ENCODE assay signal across 10 cellular contexts in the genomic region with DNA sequence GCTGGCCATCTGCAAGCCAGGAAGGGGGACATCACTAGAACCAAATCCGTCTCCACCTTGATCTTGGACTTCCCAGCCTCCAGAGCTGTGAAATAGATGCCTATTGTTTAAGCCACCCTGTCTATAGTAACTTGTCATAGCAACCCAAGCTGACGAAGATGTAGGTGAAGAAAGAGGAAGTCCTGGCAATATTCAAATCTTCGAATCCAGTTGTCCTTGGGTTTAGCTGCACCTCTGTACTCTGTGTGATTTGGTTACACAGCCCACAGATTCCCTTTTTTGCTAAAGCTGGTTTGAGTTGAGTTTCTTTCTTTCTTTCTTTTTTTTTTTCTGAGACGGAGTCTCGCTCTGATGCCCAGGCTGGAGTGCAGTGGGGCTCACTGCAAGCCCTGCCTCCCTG.
DNase-seq lines count a peak whose midpoint lies in the region; ATAC-seq and TF ChIP-seq lines count a peak whose summit lies in the region.
"Had no signal": no experiment of that assay in that cellular context is flagged by ENCODE, and none has a peak within 500 bp of the region (broad histone marks: within the 10 kb centered on the region; RNA-seq: fewer than 3 reads in every experiment).

No MANE protein-coding gene starts in this region.

- CTCF ChIA-PET in activated naive CD4-positive, alpha-beta T cell treated with anti-CD3 and anti-CD28 coated beads, Interleukin-2, amount 10 ng/mL, durations not matched to agents 7 days and 5 days (lab: Charles Lee): interaction anchor here (1.3 to 2.5 kb wide), 4 partner anchors 17 to 276 kb away, joined by 3 to 12 read pairs (median 10); a partner anchor contains a TSS
- CTCF ChIA-PET in CD4-positive, alpha-beta memory T cell (lab: Charles Lee; ENCODE audit: partially characterized antibody): interaction anchor here (1.5 to 5.4 kb wide), 3 partner anchors 12 to 274 kb away, joined by 3 to 25 read pairs (median 13); no protein-coding TSS in a partner anchor

- no peak overlapping the region for H3K27ac ChIP-seq in CD4-positive, alpha-beta memory T cell (ENCODE audit: low read depth, low read length)
- H3K27ac ChIP-seq: A549, esophagus muscularis mucosa had no signal

- peak overlapping the region; percentile 25 for H3K27ac Mint-ChIP-seq in activated naive CD4-positive, alpha-beta T cell treated with anti-CD3 and anti-CD28 coated beads, Interleukin-2, amount 10 ng/mL, durations not matched to agents 7 days and 5 days
- H3K27ac Mint-ChIP-seq in stimulated activated naive B cell treated with anti-CD40 and anti-IgM and Interleukin-4, amounts not matched to agents 10 μg/mL and 1 μg/mL and 100 μg/mL, for 72 hours: peak overlapping the region; percentile 71
- peak overlapping the region in 1 of 7 donors; percentile 43 for H3K27ac Mint-ChIP-seq in CD4-positive, alpha-beta memory T cell
- H3K27ac Mint-ChIP-seq in T-helper 2 cell treated with Interferon-gamma antibody and Interleukin-4, amounts not matched to agents 5 μg/mL and 100 μg/mL, for 36 hours: no peak overlapping the region

- no peak for DNase-seq in activated naive CD4-positive, alpha-beta T cell treated with anti-CD3 and anti-CD28 coated beads, Interleukin-2, amount 10 ng/mL, durations not matched to agents 7 days and 5 days
- DNase-seq in activated naive CD4-positive, alpha-beta T cell treated with anti-CD3 and anti-CD28 coated beads, Interleukin-2, amount 50 U/mL, for 16 hours: no peak
- DNase-seq in NB4 (ENCODE audit: low read depth): peak; percentile 86
- DNase-seq in stimulated activated naive B cell treated with anti-CD40 and anti-IgM and Interleukin-4, amounts not matched to agents 10 μg/mL and 1 μg/mL and 100 μg/mL, for 72 hours: peak; percentile 65
- DNase-seq in CD4-positive, alpha-beta memory T cell: no peak
- DNase-seq in T-helper 2 cell treated with Interferon-gamma antibody and Interleukin-4, amounts not matched to agents 5 μg/mL and 100 μg/mL, for 36 hours (ENCODE audit: low spot score): no peak

- peaks cover 66% of the 10 kb centered on the region for H3K4me1 Mint-ChIP-seq in activated naive CD4-positive, alpha-beta T cell treated with anti-CD3 and anti-CD28 coated beads, Interleukin-2, amount 10 ng/mL, durations not matched to agents 7 days and 5 days
- peaks cover 68 to 92% of the 10 kb centered on the region in 2 donors for H3K4me1 Mint-ChIP-seq in stimulated activated naive B cell treated with anti-CD40 and anti-IgM and Interleukin-4, amounts not matched to agents 10 μg/mL and 1 μg/mL and 100 μg/mL, for 72 hours
- peaks cover 23 to 42% (median 35%) of the 10 kb centered on the region in 4 donors for H3K4me1 Mint-ChIP-seq in CD4-positive, alpha-beta memory T cell
- peaks cover 53% of the 10 kb centered on the region for H3K4me1 Mint-ChIP-seq in T-helper 2 cell treated with Interferon-gamma antibody and Interleukin-4, amounts not matched to agents 5 μg/mL and 100 μg/mL, for 36 hours (ENCODE audit: low read depth)

- no peak overlapping the region for H3K4me3 Mint-ChIP-seq in activated naive CD4-positive, alpha-beta T cell treated with anti-CD3 and anti-CD28 coated beads, Interleukin-2, amount 10 ng/mL, durations not matched to agents 7 days and 5 days
- H3K4me3 Mint-ChIP-seq in stimulated activated naive B cell treated with anti-CD40 and anti-IgM and Interleukin-4, amounts not matched to agents 10 μg/mL and 1 μg/mL and 100 μg/mL, for 72 hours: peak overlapping the region in 1 of 2 donors; percentile 18
- no peak overlapping the region for H3K4me3 Mint-ChIP-seq in CD4-positive, alpha-beta memory T cell
- H3K4me3 Mint-ChIP-seq in T-helper 2 cell treated with Interferon-gamma antibody and Interleukin-4, amounts not matched to agents 5 μg/mL and 100 μg/mL, for 36 hours: no peak overlapping the region

- peaks cover 35% of the 10 kb centered on the region for H3K4me1 ChIP-seq in CD4-positive, alpha-beta memory T cell (ENCODE audit: insufficient read depth, low read length)
- H3K4me1 ChIP-seq: A549 had no signal

- no peaks in the 10 kb centered on the region for H3K27me3 ChIP-seq in CD4-positive, alpha-beta memory T cell (ENCODE audit: insufficient read depth, low read length)
- H3K27me3 ChIP-seq: esophagus muscularis mucosa had no signal

- H3K4me3 ChIP-seq in NB4 (ENCODE audit: low read depth, low read length): no peak overlapping the region
- no peak overlapping the region for H3K4me3 ChIP-seq in CD4-positive, alpha-beta memory T cell (ENCODE audit: low read length in 2 of 2)
- H3K4me3 ChIP-seq: A549, esophagus muscularis mucosa had no signal

- no peaks in the 10 kb centered on the region for H3K9me3 ChIP-seq in CD4-positive, alpha-beta memory T cell (ENCODE audit: control insufficient read depth in 1 of 2, low read length in 2 of 2)
- H3K9me3 ChIP-seq: A549, esophagus muscularis mucosa had no signal

- no peak for TF ChIP-seq POLR2A in NB4 (IDR thresholded peaks at IDR 0.05; ENCODE audit: extremely low read depth, insufficient read length)

- peak; percentile 47 for ATAC-seq in HG02943 (IDR thresholded peaks at IDR 0.05; ENCODE audit: low read depth, unreplicated experiment)
- peak; percentile 85 for ATAC-seq in stimulated activated naive B cell treated with anti-CD40 and anti-IgM and Interleukin-4, amounts not matched to agents 10 μg/mL and 1 μg/mL and 100 μg/mL, for 72 hours (replicated peaks)
- no peak for ATAC-seq in SK-N-SH treated with all-trans-retinoic acid at 6 μM for 48 hours
- ATAC-seq: A549 had no signal

- no peaks in the 10 kb centered on the region for H3K36me3 ChIP-seq in CD4-positive, alpha-beta memory T cell (ENCODE audit: insufficient read depth, low read length)
- H3K36me3 ChIP-seq: esophagus muscularis mucosa had no signal

- TF ChIP-seq CTCF in NB4 (IDR thresholded peaks at IDR 0.05; ENCODE audit: low read depth, low read length): no peak

- POLR2A ChIA-PET in CD4-positive, alpha-beta memory T cell (lab: Charles Lee; ENCODE audit: partially characterized antibody): interaction anchor here (0.9 kb wide), 1 partner anchor 113 kb away, joined by 5 read pairs; a partner anchor contains a TSS

- peaks cover 7% of the 10 kb centered on the region for H3K9me3 Mint-ChIP-seq in activated naive CD4-positive, alpha-beta T cell treated with anti-CD3 and anti-CD28 coated beads, Interleukin-2, amount 10 ng/mL, durations not matched to agents 7 days and 5 days
- peaks cover 3 to 9% of the 10 kb centered on the region in 2 donors for H3K9me3 Mint-ChIP-seq in stimulated activated naive B cell treated with anti-CD40 and anti-IgM and Interleukin-4, amounts not matched to agents 10 μg/mL and 1 μg/mL and 100 μg/mL, for 72 hours
- H3K9me3 Mint-ChIP-seq in CD4-positive, alpha-beta memory T cell: no peaks in the 10 kb centered on the region
- H3K9me3 Mint-ChIP-seq in T-helper 2 cell treated with Interferon-gamma antibody and Interleukin-4, amounts not matched to agents 5 μg/mL and 100 μg/mL, for 36 hours: peaks cover 4% of the 10 kb centered on the region

- intact Hi-C loops in CD4-positive, alpha-beta memory T cell (cut with micrococcal nuclease): loop anchor here (10.0 kb wide), 1 partner anchor 189 kb away; no protein-coding TSS in a partner anchor

- H3K36me3 Mint-ChIP-seq in activated naive CD4-positive, alpha-beta T cell treated with anti-CD3 and anti-CD28 coated beads, Interleukin-2, amount 10 ng/mL, durations not matched to agents 7 days and 5 days: peaks cover 9% of the 10 kb centered on the region
- peaks cover 0 to 13% of the 10 kb centered on the region in 2 donors for H3K36me3 Mint-ChIP-seq in stimulated activated naive B cell treated with anti-CD40 and anti-IgM and Interleukin-4, amounts not matched to agents 10 μg/mL and 1 μg/mL and 100 μg/mL, for 72 hours
- H3K36me3 Mint-ChIP-seq in CD4-positive, alpha-beta memory T cell: no peaks in the 10 kb centered on the region
- H3K36me3 Mint-ChIP-seq in T-helper 2 cell treated with Interferon-gamma antibody and Interleukin-4, amounts not matched to agents 5 μg/mL and 100 μg/mL, for 36 hours (ENCODE audit: low read depth): peaks cover 19% of the 10 kb centered on the region

- peaks cover 11% of the 10 kb centered on the region for H3K27me3 Mint-ChIP-seq in activated naive CD4-positive, alpha-beta T cell treated with anti-CD3 and anti-CD28 coated beads, Interleukin-2, amount 10 ng/mL, durations not matched to agents 7 days and 5 days
- H3K27me3 Mint-ChIP-seq in stimulated activated naive B cell treated with anti-CD40 and anti-IgM and Interleukin-4, amounts not matched to agents 10 μg/mL and 1 μg/mL and 100 μg/mL, for 72 hours: no peaks in the 10 kb centered on the region
- no peaks in the 10 kb centered on the region for H3K27me3 Mint-ChIP-seq in CD4-positive, alpha-beta memory T cell
- peaks cover 50% of the 10 kb centered on the region for H3K27me3 Mint-ChIP-seq in T-helper 2 cell treated with Interferon-gamma antibody and Interleukin-4, amounts not matched to agents 5 μg/mL and 100 μg/mL, for 36 hours (ENCODE audit: low read depth)

TF ChIP-seq in SK-N-SH treated with all-trans-retinoic acid at 6 μM for 48 hours, 23 proteins besides CTCF, POLR2A, EP300 and RAD21 (continues in another document):
- no peak for TF ChIP-seq OSR1 (CRISPR knock-in tag; IDR thresholded peaks at IDR 0.05)
- TF ChIP-seq, protein P1, sequence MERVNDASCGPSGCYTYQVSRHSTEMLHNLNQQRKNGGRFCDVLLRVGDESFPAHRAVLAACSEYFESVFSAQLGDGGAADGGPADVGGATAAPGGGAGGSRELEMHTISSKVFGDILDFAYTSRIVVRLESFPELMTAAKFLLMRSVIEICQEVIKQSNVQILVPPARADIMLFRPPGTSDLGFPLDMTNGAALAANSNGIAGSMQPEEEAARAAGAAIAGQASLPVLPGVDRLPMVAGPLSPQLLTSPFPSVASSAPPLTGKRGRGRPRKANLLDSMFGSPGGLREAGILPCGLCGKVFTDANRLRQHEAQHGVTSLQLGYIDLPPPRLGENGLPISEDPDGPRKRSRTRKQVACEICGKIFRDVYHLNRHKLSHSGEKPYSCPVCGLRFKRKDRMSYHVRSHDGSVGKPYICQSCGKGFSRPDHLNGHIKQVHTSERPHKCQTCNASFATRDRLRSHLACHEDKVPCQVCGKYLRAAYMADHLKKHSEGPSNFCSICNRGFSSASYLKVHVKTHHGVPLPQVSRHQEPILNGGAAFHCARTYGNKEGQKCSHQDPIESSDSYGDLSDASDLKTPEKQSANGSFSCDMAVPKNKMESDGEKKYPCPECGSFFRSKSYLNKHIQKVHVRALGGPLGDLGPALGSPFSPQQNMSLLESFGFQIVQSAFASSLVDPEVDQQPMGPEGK (CRISPR knock-in tag; IDR thresholded peaks at IDR 0.05; ENCODE audit: borderline replicate concordance): no peak
- TF ChIP-seq PPARA (CRISPR knock-in tag; IDR thresholded peaks at IDR 0.05; ENCODE audit: borderline replicate concordance): no peak
- TF ChIP-seq ARNTL (CRISPR knock-in tag; IDR thresholded peaks at IDR 0.05; ENCODE audit: borderline replicate concordance, low read depth): no peak
- TF ChIP-seq SNAI2 (CRISPR knock-in tag; IDR thresholded peaks at IDR 0.05): no peak
- no peak for TF ChIP-seq ZNF70 (CRISPR knock-in tag; IDR thresholded peaks at IDR 0.05)
- no peak for TF ChIP-seq GLIS3 (CRISPR knock-in tag; IDR thresholded peaks at IDR 0.05)
- TF ChIP-seq ESRRG (CRISPR knock-in tag; IDR thresholded peaks at IDR 0.05): no peak
- no peak for TF ChIP-seq BACH2 (CRISPR knock-in tag; IDR thresholded peaks at IDR 0.05; ENCODE audit: borderline replicate concordance)
- TF ChIP-seq ISL1 (CRISPR knock-in tag; IDR thresholded peaks at IDR 0.05): no peak
- no peak for TF ChIP-seq ZNF8 (CRISPR knock-in tag; IDR thresholded peaks at IDR 0.05)

Comparison
In these comparisons a context has a peak if more than half of its experiments do, and no peak if none do; other contexts are left out.
1. DNase-seq: peak in NB4 (single experiment) and stimulated activated naive B cell treated with anti-CD40 and anti-IgM and Interleukin-4, amounts not matched to agents 10 μg/mL and 1 μg/mL and 100 μg/mL, for 72 hours (single experiment); none in activated naive CD4-positive, alpha-beta T cell treated with anti-CD3 and anti-CD28 coated beads, Interleukin-2, amount 10 ng/mL, durations not matched to agents 7 days and 5 days (single experiment), activated naive CD4-positive, alpha-beta T cell treated with anti-CD3 and anti-CD28 coated beads, Interleukin-2, amount 50 U/mL, for 16 hours (single experiment), CD4-positive, alpha-beta memory T cell (0 of 5) and T-helper 2 cell treated with Interferon-gamma antibody and Interleukin-4, amounts not matched to agents 5 μg/mL and 100 μg/mL, for 36 hours (single experiment).